Comparison of ENCODE assay signal across 1 cellular context in the genomic region with DNA sequence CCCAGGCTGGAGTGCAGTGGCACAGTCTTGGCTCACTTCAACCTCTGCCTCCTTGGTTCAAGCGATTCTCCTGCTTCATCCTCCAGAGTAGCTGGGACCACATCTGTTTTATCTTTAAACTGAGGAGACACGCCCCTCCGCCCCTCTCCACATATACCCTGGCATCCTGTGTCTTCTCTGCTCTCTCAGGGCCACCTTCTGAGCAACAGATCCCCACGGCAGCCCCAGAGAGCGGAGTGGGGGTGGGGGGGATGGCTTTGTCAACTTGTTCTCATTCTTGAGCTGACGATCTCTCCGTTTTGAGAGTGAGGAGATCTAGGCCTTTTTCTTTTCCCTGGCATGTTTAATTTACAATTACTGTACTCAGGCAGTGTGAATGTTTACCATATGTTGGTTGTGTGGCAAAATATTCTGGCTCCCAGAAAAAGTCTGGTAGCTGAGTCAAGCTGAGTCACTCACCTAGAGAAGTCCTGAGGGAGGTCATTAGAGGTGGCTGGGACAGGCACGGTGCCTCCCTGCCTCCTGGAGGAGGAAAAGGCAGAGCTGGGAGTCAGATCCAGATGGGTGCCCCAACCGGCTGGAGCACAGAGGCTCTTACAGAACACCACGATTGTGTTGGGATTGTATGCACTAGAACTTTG.
TF ChIP-seq lines count a peak whose summit lies in the region.

No MANE protein-coding gene starts in this region.

TF ChIP-seq in WTC11, 78 proteins besides CTCF, POLR2A, EP300 and RAD21 (continued from another document):
- TF ChIP-seq, protein P1, sequence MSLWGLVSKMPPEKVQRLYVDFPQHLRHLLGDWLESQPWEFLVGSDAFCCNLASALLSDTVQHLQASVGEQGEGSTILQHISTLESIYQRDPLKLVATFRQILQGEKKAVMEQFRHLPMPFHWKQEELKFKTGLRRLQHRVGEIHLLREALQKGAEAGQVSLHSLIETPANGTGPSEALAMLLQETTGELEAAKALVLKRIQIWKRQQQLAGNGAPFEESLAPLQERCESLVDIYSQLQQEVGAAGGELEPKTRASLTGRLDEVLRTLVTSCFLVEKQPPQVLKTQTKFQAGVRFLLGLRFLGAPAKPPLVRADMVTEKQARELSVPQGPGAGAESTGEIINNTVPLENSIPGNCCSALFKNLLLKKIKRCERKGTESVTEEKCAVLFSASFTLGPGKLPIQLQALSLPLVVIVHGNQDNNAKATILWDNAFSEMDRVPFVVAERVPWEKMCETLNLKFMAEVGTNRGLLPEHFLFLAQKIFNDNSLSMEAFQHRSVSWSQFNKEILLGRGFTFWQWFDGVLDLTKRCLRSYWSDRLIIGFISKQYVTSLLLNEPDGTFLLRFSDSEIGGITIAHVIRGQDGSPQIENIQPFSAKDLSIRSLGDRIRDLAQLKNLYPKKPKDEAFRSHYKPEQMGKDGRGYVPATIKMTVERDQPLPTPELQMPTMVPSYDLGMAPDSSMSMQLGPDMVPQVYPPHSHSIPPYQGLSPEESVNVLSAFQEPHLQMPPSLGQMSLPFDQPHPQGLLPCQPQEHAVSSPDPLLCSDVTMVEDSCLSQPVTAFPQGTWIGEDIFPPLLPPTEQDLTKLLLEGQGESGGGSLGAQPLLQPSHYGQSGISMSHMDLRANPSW (CRISPR knock-in tag; conservative IDR thresholded peaks at IDR 0.05; ENCODE audit: low read depth) = no peak
- TF ChIP-seq NR1H2 (CRISPR knock-in tag; IDR thresholded peaks at IDR 0.05) (no peak), OVOL2 (CRISPR knock-in tag; IDR thresholded peaks at IDR 0.05; ENCODE audit: borderline replicate concordance) (no peak)
- TF ChIP-seq, protein P2, sequence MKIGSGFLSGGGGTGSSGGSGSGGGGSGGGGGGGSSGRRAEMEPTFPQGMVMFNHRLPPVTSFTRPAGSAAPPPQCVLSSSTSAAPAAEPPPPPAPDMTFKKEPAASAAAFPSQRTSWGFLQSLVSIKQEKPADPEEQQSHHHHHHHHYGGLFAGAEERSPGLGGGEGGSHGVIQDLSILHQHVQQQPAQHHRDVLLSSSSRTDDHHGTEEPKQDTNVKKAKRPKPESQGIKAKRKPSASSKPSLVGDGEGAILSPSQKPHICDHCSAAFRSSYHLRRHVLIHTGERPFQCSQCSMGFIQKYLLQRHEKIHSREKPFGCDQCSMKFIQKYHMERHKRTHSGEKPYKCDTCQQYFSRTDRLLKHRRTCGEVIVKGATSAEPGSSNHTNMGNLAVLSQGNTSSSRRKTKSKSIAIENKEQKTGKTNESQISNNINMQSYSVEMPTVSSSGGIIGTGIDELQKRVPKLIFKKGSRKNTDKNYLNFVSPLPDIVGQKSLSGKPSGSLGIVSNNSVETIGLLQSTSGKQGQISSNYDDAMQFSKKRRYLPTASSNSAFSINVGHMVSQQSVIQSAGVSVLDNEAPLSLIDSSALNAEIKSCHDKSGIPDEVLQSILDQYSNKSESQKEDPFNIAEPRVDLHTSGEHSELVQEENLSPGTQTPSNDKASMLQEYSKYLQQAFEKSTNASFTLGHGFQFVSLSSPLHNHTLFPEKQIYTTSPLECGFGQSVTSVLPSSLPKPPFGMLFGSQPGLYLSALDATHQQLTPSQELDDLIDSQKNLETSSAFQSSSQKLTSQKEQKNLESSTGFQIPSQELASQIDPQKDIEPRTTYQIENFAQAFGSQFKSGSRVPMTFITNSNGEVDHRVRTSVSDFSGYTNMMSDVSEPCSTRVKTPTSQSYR (CRISPR knock-in tag; IDR thresholded peaks at IDR 0.05) = no peak
